In genomic region chr1:204830671-204831585, GRCh38 we compare ENCODE assay signal across 19 cellular contexts. TPM values are rescaled to one million over a fixed set of nuclear protein-coding genes. Genes with fewer than 3 reads are reported as not detected.
DNase-seq lines count a peak whose midpoint lies in the region; ATAC-seq, FAIRE-seq and TF ChIP-seq lines count a peak whose summit lies in the region.
"Had no signal": no experiment of that assay in that cellular context is flagged by ENCODE, and none has a peak within 500 bp of the region (broad histone marks: within the 10 kb centered on the region; RNA-seq: fewer than 3 reads in every experiment).

No MANE protein-coding gene starts in this region.

- H3K9ac ChIP-seq in mesendoderm (ENCODE audit: low read length): peak overlapping the region; percentile 31

- no peaks in the 10 kb centered on the region for H3K9me3 Mint-ChIP-seq in effector memory CD8-positive, alpha-beta T cell
- no peaks in the 10 kb centered on the region for H3K9me3 Mint-ChIP-seq in activated CD8-positive, alpha-beta T cell treated with anti-CD3 and anti-CD28 coated beads for 36 hours
- H3K9me3 Mint-ChIP-seq: T-helper 1 cell treated with Interleukin-12 subunit alpha and Interleukin-12 subunit beta and Interleukin-4 antibody, amounts not matched to agents 30 μg/mL and 1 μg/mL, for 36 hours had no signal

- DNase-seq in DMS153 (lab: John Stamatoyannopoulos, UW) (peak; percentile 62), NCI-H2029 (lab: John Stamatoyannopoulos, UW) (peak; percentile 70), bronchial epithelial cell (ENCODE audit: low read depth) (no peak), mesendoderm (peak; percentile 50)
- no peak for DNase-seq in effector memory CD8-positive, alpha-beta T cell
- no peak for DNase-seq in activated CD8-positive, alpha-beta T cell treated with anti-CD3 and anti-CD28 coated beads for 36 hours
- DNase-seq: activated CD4-positive, CD25-positive, alpha-beta regulatory T cell; activated naive CD4-positive, alpha-beta T cell; DMS 273 treated with DMSO at 0.1 percent for 48 hours; mammary epithelial cell; NCI-H748 treated with DMSO at 0.1 percent for 48 hours; small intestine; stimulated activated naive CD8-positive, alpha-beta T cell treated with anti-CD3 and anti-CD28 coated beads, Interleukin-15, Interleukin-2, amounts not matched to agents 100 U/mL and 50 U/mL, for 24 hours had no signal

- POLR2A ChIA-PET in activated CD8-positive, alpha-beta T cell treated with anti-CD3 and anti-CD28 coated beads for 36 hours (lab: Charles Lee): no interaction called here

- no peak overlapping the region for H3K4me3 ChIP-seq in bronchial epithelial cell (ENCODE audit: low read depth, low read length)
- no peak overlapping the region for H3K4me3 ChIP-seq in mesendoderm (ENCODE audit: low read length)

- H3K36me3 ChIP-seq in bronchial epithelial cell (ENCODE audit: control insufficient read depth, insufficient read depth, low read length) (no peaks in the 10 kb centered on the region), mesendoderm (ENCODE audit: control insufficient read depth, insufficient read depth, low read length) (no peaks in the 10 kb centered on the region)
- H3K36me3 ChIP-seq: vagina had no signal

- peaks cover 15% of the 10 kb centered on the region for H3K4me1 ChIP-seq in mesendoderm (ENCODE audit: control insufficient read depth, low read depth, low read length)

- intact Hi-C loops in activated CD8-positive, alpha-beta T cell treated with anti-CD3 and anti-CD28 coated beads for 36 hours (cut with micrococcal nuclease): no loop called here

- peaks cover 23% of the 10 kb centered on the region for H3K79me2 ChIP-seq in mesendoderm (ENCODE audit: control insufficient read depth, insufficient read depth, low read length)

- H4K5ac ChIP-seq in mesendoderm (ENCODE audit: low read length): no peak overlapping the region

- no peak overlapping the region for H2BK15ac ChIP-seq in mesendoderm (replicated peaks; ENCODE audit: low read depth)

- H3K18ac ChIP-seq in mesendoderm (ENCODE audit: low read length): no peak overlapping the region

- no peak for TF ChIP-seq CTCF in bronchial epithelial cell (IDR thresholded peaks at IDR 0.05; ENCODE audit: insufficient read depth, low read length, severe bottlenecking)
- TF ChIP-seq CTCF in activated CD8-positive, alpha-beta T cell treated with anti-CD3 and anti-CD28 coated beads for 36 hours (IDR thresholded peaks at IDR 0.05): no peak

- ATAC-seq in effector memory CD8-positive, alpha-beta T cell (replicated peaks): no peak
- no peak for ATAC-seq in GM19328 (IDR thresholded peaks at IDR 0.05; ENCODE audit: unreplicated experiment)
- no peak for ATAC-seq in activated CD8-positive, alpha-beta T cell treated with anti-CD3 and anti-CD28 coated beads for 36 hours
- no peak for ATAC-seq in HG03045 (IDR thresholded peaks at IDR 0.05; ENCODE audit: unreplicated experiment)
- ATAC-seq: stimulated activated naive CD8-positive, alpha-beta T cell treated with anti-CD3 and anti-CD28 coated beads, Interleukin-15, Interleukin-2, amounts not matched to agents 100 U/mL and 50 U/mL, for 24 hours had no signal

- H3K4me1 Mint-ChIP-seq in effector memory CD8-positive, alpha-beta T cell (ENCODE audit: low read depth in 2 of 2): peaks cover 8 to 9% of the 10 kb centered on the region in 2 donors
- H3K4me1 Mint-ChIP-seq in activated CD8-positive, alpha-beta T cell treated with anti-CD3 and anti-CD28 coated beads for 36 hours (ENCODE audit: low read depth): peaks cover 4% of the 10 kb centered on the region

- peaks cover 69 to 80% of the 10 kb centered on the region in 2 donors for H3K27me3 Mint-ChIP-seq in effector memory CD8-positive, alpha-beta T cell
- peaks cover 43% of the 10 kb centered on the region for H3K27me3 Mint-ChIP-seq in activated CD8-positive, alpha-beta T cell treated with anti-CD3 and anti-CD28 coated beads for 36 hours

- no peak overlapping the region for H3K27ac ChIP-seq in mesendoderm (ENCODE audit: low read depth, low read length)
- H3K27ac ChIP-seq: RWPE1 had no signal

- H3K79me1 ChIP-seq in mesendoderm (ENCODE audit: low read length): peaks cover 15% of the 10 kb centered on the region

- H3K27me3 ChIP-seq in bronchial epithelial cell (ENCODE audit: control insufficient read depth, insufficient read depth, low read length) (peaks cover 11% of the 10 kb centered on the region), mesendoderm (ENCODE audit: insufficient read depth, low read length, poor library complexity) (no peaks in the 10 kb centered on the region)
- H3K27me3 ChIP-seq: vagina had no signal

- peaks cover 2% of the 10 kb centered on the region for H3K36me3 Mint-ChIP-seq in effector memory CD8-positive, alpha-beta T cell (ENCODE audit: insufficient read depth)
- no peaks in the 10 kb centered on the region for H3K36me3 Mint-ChIP-seq in activated CD8-positive, alpha-beta T cell treated with anti-CD3 and anti-CD28 coated beads for 36 hours (ENCODE audit: low read depth)

- no peak overlapping the region for H3K4me2 ChIP-seq in mesendoderm (ENCODE audit: low read length)

- H3K27ac Mint-ChIP-seq in effector memory CD8-positive, alpha-beta T cell: no peak overlapping the region
- no peak overlapping the region for H3K27ac Mint-ChIP-seq in activated CD8-positive, alpha-beta T cell treated with anti-CD3 and anti-CD28 coated beads for 36 hours
- H3K27ac Mint-ChIP-seq: B cell; T-helper 1 cell treated with Interleukin-12 subunit alpha and Interleukin-12 subunit beta and Interleukin-4 antibody, amounts not matched to agents 30 μg/mL and 1 μg/mL, for 36 hours had no signal

- CTCF ChIA-PET in activated CD8-positive, alpha-beta T cell treated with anti-CD3 and anti-CD28 coated beads for 36 hours (lab: Charles Lee): interaction anchor here (1.1 to 3.3 kb wide), 4 partner anchors 14 to 84 kb away, joined by 3 to 15 read pairs (median 4); no protein-coding TSS in a partner anchor

- H3K4ac ChIP-seq in mesendoderm (ENCODE audit: low read depth, low read length): no peak overlapping the region

- H2BK120ac ChIP-seq in mesendoderm (ENCODE audit: low read depth, low read length): no peak overlapping the region

- H3K23ac ChIP-seq in mesendoderm (ENCODE audit: low read length): no peak overlapping the region

- no CpG with 5 or more reads among the region's 11 CpGs for WGBS in mesendoderm (ENCODE audit: extremely low coverage, insufficient coverage, low lambda C conversion rate)

- H2AK5ac ChIP-seq in mesendoderm (ENCODE audit: low read length): peak overlapping the region; percentile 13

- H4K8ac ChIP-seq in mesendoderm (ENCODE audit: low read depth, low read length): no peak overlapping the region

- H3K4me3 Mint-ChIP-seq in effector memory CD8-positive, alpha-beta T cell: no peak overlapping the region
- H3K4me3 Mint-ChIP-seq in activated CD8-positive, alpha-beta T cell treated with anti-CD3 and anti-CD28 coated beads for 36 hours: no peak overlapping the region
- H3K4me3 Mint-ChIP-seq: B cell; T-helper 1 cell treated with Interleukin-12 subunit alpha and Interleukin-12 subunit beta and Interleukin-4 antibody, amounts not matched to agents 30 μg/mL and 1 μg/mL, for 36 hours had no signal

- FAIRE-seq in bronchial epithelial cell (lab: Jason Lieb, UNC): peak; percentile 13
- FAIRE-seq: small intestine had no signal

- H2BK5ac ChIP-seq in mesendoderm (ENCODE audit: low read length): no peak overlapping the region

- peak overlapping the region; percentile 75 for H3K56ac ChIP-seq in mesendoderm (ENCODE audit: low read length)

RNA-seq across cellular contexts. Expression of gene NFASC, which starts 39.7 kb away (rescaled TPM):
- total RNA-seq in bronchial epithelial cell: 0.53 and 1.0 TPM in 2 replicates
- 15.8 TPM for polyA plus RNA-seq in mesendoderm (2013, experiment 1 of 2)
- 16.6 TPM for polyA plus RNA-seq in mesendoderm (2013, experiment 2 of 2)
- total RNA-seq in activated CD8-positive, alpha-beta T cell treated with anti-CD3 and anti-CD28 coated beads for 36 hours: not detected

Comparison
In these comparisons a context has a peak if more than half of its experiments do, and no peak if none do; other contexts are left out.
1. DNase-seq: peak in DMS153 (single experiment), NCI-H2029 (single experiment) and mesendoderm (single experiment); none in bronchial epithelial cell (single experiment), effector memory CD8-positive, alpha-beta T cell (0 of 3) and activated CD8-positive, alpha-beta T cell treated with anti-CD3 and anti-CD28 coated beads for 36 hours (single experiment).